In genomic region chr22:42994917-42995562, GRCh38 we compare ENCODE assay signal across 8 cellular contexts. TPM values are rescaled to one million over a fixed set of nuclear protein-coding genes. Genes with fewer than 3 reads are reported as not detected.
DNase-seq lines count a peak whose midpoint lies in the region; ATAC-seq, FAIRE-seq and TF ChIP-seq lines count a peak whose summit lies in the region.

No MANE protein-coding gene starts in this region.

- no peak overlapping the region for H3K27ac Mint-ChIP-seq in T-helper 17 cell
- no peak overlapping the region for H3K27ac Mint-ChIP-seq in activated T-helper 17 cell treated with anti-CD3 and anti-CD28 coated beads, Interleukin-2, amount 50 U/mL, for 72 hours

- peak overlapping the region; percentile 96 to 97 for H3K27ac ChIP-seq in prostate gland

- no peaks in the 10 kb centered on the region for H3K9me3 ChIP-seq in T-helper 17 cell (ENCODE audit: control insufficient read depth, low read length, poor library complexity, severe bottlenecking)
- no peaks in the 10 kb centered on the region for H3K9me3 ChIP-seq in prostate gland

- TF ChIP-seq POLR2A in H54 (IDR thresholded peaks at IDR 0.05; ENCODE audit: low read depth, low read length): no peak
- TF ChIP-seq POLR2A in prostate gland (IDR thresholded peaks at IDR 0.05): peak; percentile 80

- H3K27me3 ChIP-seq in prostate gland (replicated peaks; ENCODE audit: insufficient read depth): no peaks in the 10 kb centered on the region

- FAIRE-seq in H54 (lab: Jason Lieb, UNC): peak; percentile 62

- no peaks in the 10 kb centered on the region for H3K27me3 Mint-ChIP-seq in T-helper 17 cell
- no peaks in the 10 kb centered on the region for H3K27me3 Mint-ChIP-seq in activated T-helper 17 cell treated with anti-CD3 and anti-CD28 coated beads, Interleukin-2, amount 50 U/mL, for 72 hours

- H3K4me1 ChIP-seq in prostate gland (replicated peaks): peaks cover 43% of the 10 kb centered on the region

- H3K36me3 ChIP-seq in prostate gland: no peaks in the 10 kb centered on the region

- WGBS in prostate gland: 9% methylated on average over 9 of the region's 9 CpGs

- H3K4me1 Mint-ChIP-seq in T-helper 17 cell: peaks cover 34% of the 10 kb centered on the region
- peaks cover 15% of the 10 kb centered on the region for H3K4me1 Mint-ChIP-seq in activated T-helper 17 cell treated with anti-CD3 and anti-CD28 coated beads, Interleukin-2, amount 50 U/mL, for 72 hours

- ATAC-seq in T-helper 17 cell: peak; percentile 45
- ATAC-seq in activated T-helper 17 cell treated with anti-CD3 and anti-CD28 coated beads, Interleukin-2, amount 50 U/mL, for 72 hours (replicated peaks): no peak

- H3K36me3 Mint-ChIP-seq in T-helper 17 cell (ENCODE audit: low read depth): peaks cover 3% of the 10 kb centered on the region
- peaks cover 5% of the 10 kb centered on the region for H3K36me3 Mint-ChIP-seq in activated T-helper 17 cell treated with anti-CD3 and anti-CD28 coated beads, Interleukin-2, amount 50 U/mL, for 72 hours (ENCODE audit: low read depth)

- intact Hi-C loops in prostate gland (cut with DNase I): no loop called here

- peak overlapping the region; percentile 16 to 31 for H3K4me3 ChIP-seq in prostate gland

- no peaks in the 10 kb centered on the region for H3K9me3 Mint-ChIP-seq in activated T-helper 17 cell treated with anti-CD3 and anti-CD28 coated beads, Interleukin-2, amount 50 U/mL, for 72 hours

- H3K4me3 Mint-ChIP-seq in T-helper 17 cell: no peak overlapping the region
- no peak overlapping the region for H3K4me3 Mint-ChIP-seq in activated T-helper 17 cell treated with anti-CD3 and anti-CD28 coated beads, Interleukin-2, amount 50 U/mL, for 72 hours

- TF ChIP-seq CTCF in prostate gland (IDR thresholded peaks at IDR 0.05): peak in 1 of 4 experiments; percentile 19

- no peak for DNase-seq in H54 (ENCODE audit: insufficient read length, low spot score)
- DNase-seq in T-helper 17 cell: no peak
- DNase-seq in globus pallidus (ENCODE audit: low spot score): peak; percentile 50
- DNase-seq in prostate gland (ENCODE audit: low spot score): peak; percentile 95
- no peak for DNase-seq in cortex of kidney (lab: John Stamatoyannopoulos, UW)
- DNase-seq in activated T-cell treated with anti-CD3 and anti-CD28 coated beads, Interleukin-2, amount 50 U/mL, for 48 hours: no peak
- no peak for DNase-seq in RPMI8226

RNA-seq across cellular contexts. Expression of gene PACSIN2, which starts 19.9 kb away (rescaled TPM):
- total RNA-seq in T-helper 17 cell (10 to 100 TPM; 36.8 to 61.3 TPM), prostate gland (10 to 100 TPM; 78.0 to 87.1 TPM)
- total RNA-seq in activated T-helper 17 cell treated with anti-CD3 and anti-CD28 coated beads, Interleukin-2, amount 50 U/mL, for 72 hours: 10 to 100 TPM; 22.9 to 26.3 TPM

Comparison
In these comparisons a context has a peak if more than half of its experiments do, and no peak if none do; other contexts are left out.
1. DNase-seq: peak in globus pallidus (single experiment) and prostate gland (single experiment); none in H54 (single experiment), T-helper 17 cell (0 of 3), cortex of kidney (single experiment), activated T-cell treated with anti-CD3 and anti-CD28 coated beads, Interleukin-2, amount 50 U/mL, for 48 hours (0 of 2) and RPMI8226 (single experiment).